In the genomic region with DNA sequence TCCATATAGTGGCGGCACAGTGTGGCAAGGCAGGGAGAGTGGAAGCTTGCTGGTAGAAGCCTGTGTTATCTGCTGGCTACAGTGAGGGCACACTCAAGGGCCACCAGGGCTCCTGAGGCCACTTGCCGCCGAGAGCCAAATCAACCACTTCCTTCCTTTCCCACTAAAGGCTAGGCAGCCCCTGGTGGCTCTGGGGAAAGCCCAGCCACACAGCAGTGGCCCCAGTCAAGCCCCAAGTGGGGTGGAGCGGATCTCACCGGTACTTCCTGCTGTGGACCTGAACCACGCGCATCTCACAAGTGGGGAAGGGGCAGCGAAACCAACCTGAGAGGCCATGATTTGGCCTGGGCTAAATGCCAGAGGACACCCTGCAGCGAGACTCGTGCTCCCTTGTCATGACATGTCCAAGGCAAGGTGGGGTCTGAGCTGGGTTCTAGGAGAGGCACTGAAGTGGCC, we compare ENCODE assay signal across 11 cellular contexts. TPM values are rescaled to one million over a fixed set of nuclear protein-coding genes. Genes with fewer than 3 reads are reported as not detected.
DNase-seq lines count a peak whose midpoint lies in the region; ATAC-seq and TF ChIP-seq lines count a peak whose summit lies in the region.
"Had no signal": no experiment of that assay in that cellular context is flagged by ENCODE, and none has a peak within 500 bp of the region (broad histone marks: within the 10 kb centered on the region; RNA-seq: fewer than 3 reads in every experiment).

No MANE protein-coding gene starts in this region.

- DNase-seq in CD4-positive, alpha-beta memory T cell, result peak; percentile 47 to 77 (median 56)
- DNase-seq in T-helper 22 cell (ENCODE audit: low read depth) (peak; percentile 56), erythroblast (lab: John Stamatoyannopoulos, UW) (peak; percentile 18 to 41), coronary artery (ENCODE audit: low spot score) (no peak), SW 1271 (lab: John Stamatoyannopoulos, UW) (no peak)
- no peak for DNase-seq in effector CD8-positive, alpha-beta T cell (lab: John Stamatoyannopoulos, UW)
- DNase-seq: DMS53 had no signal

- H3K9me3 Mint-ChIP-seq in CD4-positive, alpha-beta memory T cell, result no peaks in the 10 kb centered on the region

- no peaks in the 10 kb centered on the region for H3K36me3 ChIP-seq in CD4-positive, alpha-beta memory T cell (ENCODE audit: insufficient read depth, low read length)

- peaks cover 78% of the 10 kb centered on the region for H3K4me1 ChIP-seq in CD4-positive, alpha-beta memory T cell (ENCODE audit: insufficient read depth, low read length)

- POLR2A ChIA-PET in CD4-positive, alpha-beta memory T cell (lab: Charles Lee; ENCODE audit: partially characterized antibody), result interaction anchor here (0.7 to 1.8 kb wide), 7 partner anchors 9 to 36 kb away, joined by 3 to 6 read pairs (median 4); a partner anchor contains a TSS

- peak overlapping the region; percentile 30 to 34 for H3K4me3 ChIP-seq in CD4-positive, alpha-beta memory T cell (ENCODE audit: low read length in 2 of 2)
- no peak overlapping the region for H3K4me3 ChIP-seq in coronary artery

- CTCF ChIA-PET in CD4-positive, alpha-beta memory T cell (lab: Charles Lee; ENCODE audit: partially characterized antibody), result interaction anchor here (0.9 to 1.2 kb wide), 2 partner anchors 29 to 51 kb away, joined by 3 read pairs; no protein-coding TSS in a partner anchor

- intact Hi-C loops in CD4-positive, alpha-beta memory T cell (cut with micrococcal nuclease), result loop anchor here (2.0 kb wide), 1 partner anchor 35 kb away; a partner anchor contains a TSS

- H3K4me3 Mint-ChIP-seq in CD4-positive, alpha-beta memory T cell, result peak overlapping the region; percentile 74 to 85 (median 80)

- no peak for TF ChIP-seq POLR2A in erythroblast (IDR thresholded peaks at IDR 0.05; ENCODE audit: low read length)

- peak overlapping the region; percentile 88 to 98 (median 96) for H3K27ac Mint-ChIP-seq in CD4-positive, alpha-beta memory T cell

- ATAC-seq in GM21619 (IDR thresholded peaks at IDR 0.05; ENCODE audit: unreplicated experiment) (peak; percentile 51), GM21825 (IDR thresholded peaks at IDR 0.05; ENCODE audit: unreplicated experiment) (no peak)
- ATAC-seq: HCT116, left colon had no signal

- H3K27ac ChIP-seq in CD4-positive, alpha-beta memory T cell (ENCODE audit: low read depth, low read length), result peak overlapping the region; percentile 61
- no peak overlapping the region for H3K27ac ChIP-seq in coronary artery

- H3K9me3 ChIP-seq in CD4-positive, alpha-beta memory T cell (ENCODE audit: control insufficient read depth in 1 of 2, low read length in 2 of 2), result no peaks in the 10 kb centered on the region

- no peaks in the 10 kb centered on the region for H3K27me3 Mint-ChIP-seq in CD4-positive, alpha-beta memory T cell

- peaks cover 0 to 2% of the 10 kb centered on the region in 2 donors for H3K36me3 Mint-ChIP-seq in CD4-positive, alpha-beta memory T cell

- no peaks in the 10 kb centered on the region for H3K27me3 ChIP-seq in CD4-positive, alpha-beta memory T cell (ENCODE audit: insufficient read depth, low read length)

- peaks cover 55 to 87% (median 75%) of the 10 kb centered on the region in 4 donors for H3K4me1 Mint-ChIP-seq in CD4-positive, alpha-beta memory T cell

- no peak for TF ChIP-seq CTCF in coronary artery (IDR thresholded peaks at IDR 0.05)

RNA-seq across cellular contexts. Expression of a gene that starts 21.9 kb away (rescaled TPM):
- 10 to 100 TPM; 38.8 TPM for total RNA-seq in CD4-positive, alpha-beta memory T cell
- polyA plus RNA-seq in CD4-positive, alpha-beta memory T cell, result 10 to 100 TPM; 15.3 to 31.8 TPM

RNA-seq across cellular contexts. Expression of a gene that starts 33.8 kb away (rescaled TPM):
- total RNA-seq in CD4-positive, alpha-beta memory T cell, result 10 to 100 TPM; 17.8 to 18.6 TPM
- polyA plus RNA-seq in CD4-positive, alpha-beta memory T cell, result 1 to 10 TPM; 3.3 to 4.6 TPM

RNA-seq across cellular contexts. Expression of a gene that starts 51.9 kb away (rescaled TPM):
- 10 to 100 TPM; 72.9 to 73.5 TPM for total RNA-seq in CD4-positive, alpha-beta memory T cell
- polyA plus RNA-seq in CD4-positive, alpha-beta memory T cell, result 10 to 100 TPM in 1 of 2 donors, 1 to 10 TPM in 1; 5.3 to 24.6 TPM

Comparison
In these comparisons a context has a peak if more than half of its experiments do, and no peak if none do; other contexts are left out.
1. DNase-seq: peak in CD4-positive, alpha-beta memory T cell (5 of 5), T-helper 22 cell (single experiment) and erythroblast (2 of 2); none in coronary artery (single experiment), effector CD8-positive, alpha-beta T cell (single experiment) and SW 1271 (0 of 2).